Comparison of ENCODE assay signal across 9 cellular contexts in genomic region chr11:7892751-7893356, GRCh38. TPM values are rescaled to one million over a fixed set of nuclear protein-coding genes. Genes with fewer than 3 reads are reported as not detected.
DNase-seq lines count a peak whose midpoint lies in the region; ATAC-seq and TF ChIP-seq lines count a peak whose summit lies in the region.
"Had no signal": no experiment of that assay in that cellular context is flagged by ENCODE, and none has a peak within 500 bp of the region (broad histone marks: within the 10 kb centered on the region; RNA-seq: fewer than 3 reads in every experiment).

No MANE protein-coding gene starts in this region.

- ATAC-seq in GM19438 (IDR thresholded peaks at IDR 0.05; ENCODE audit: low read depth, unreplicated experiment) (peak; percentile 61), HG03378 (IDR thresholded peaks at IDR 0.05; ENCODE audit: unreplicated experiment) (peak; percentile 69)

- TF ChIP-seq CTCF in thyroid gland (IDR thresholded peaks at IDR 0.05): peak in 5 of 6 experiments; percentile 9 to 72 (median 34)

- 17 to 18% methylated on average over 3 of the region's 3 CpGs for WGBS in thyroid gland, 2 donors

- H3K27ac ChIP-seq in thyroid gland: no peak overlapping the region

- no peaks in the 10 kb centered on the region for H3K9me3 ChIP-seq in thyroid gland

- DNase-seq in Daoy (ENCODE audit: low read depth) (peak; percentile 35), NCI-H748 treated with DMSO at 0.1 percent for 48 hours (lab: John Stamatoyannopoulos, UW) (peak; percentile 21), brain pericyte (ENCODE audit: low read depth, low spot score) (peak; percentile 24), kidney glomerular epithelial cell (lab: John Stamatoyannopoulos, UW) (peak; percentile 84), thyroid gland (no peak)
- DNase-seq in activated CD4-positive, CD25-positive, alpha-beta regulatory T cell treated with anti-CD3 and anti-CD28 coated beads, Interleukin-2, amount 50 U/mL, for 72 hours: no peak

- no peaks in the 10 kb centered on the region for H3K36me3 ChIP-seq in thyroid gland

- no peak for TF ChIP-seq POLR2A in thyroid gland (IDR thresholded peaks at IDR 0.05)

- intact Hi-C loops in thyroid gland (cut with DNase I): loop anchor here (5.0 to 10.0 kb wide), 2 partner anchors 94 to 202 kb away; partner anchors contain the start of gene EIF3F

- no peak overlapping the region for H3K4me3 ChIP-seq in thyroid gland (replicated peaks in 1 of 3)

- H3K27me3 ChIP-seq in thyroid gland: no peaks in the 10 kb centered on the region

- H3K4me1 ChIP-seq in thyroid gland: no peaks in the 10 kb centered on the region

RNA-seq across cellular contexts. Expression of gene OR10A6, which starts 38.2 kb away (rescaled TPM):
- not detected in 2 replicates for total RNA-seq in Daoy (2014; rRNA removed; shearing (Covaris generic))
- not detected for total RNA-seq in thyroid gland
- total RNA-seq: subcutaneous adipose tissue had no signal

RNA-seq across cellular contexts. Expression of gene OR10A3, which starts 48.7 kb away (rescaled TPM):
- not detected in 2 replicates for total RNA-seq in Daoy (2014; rRNA removed; shearing (Covaris generic))
- not detected for total RNA-seq in thyroid gland
- total RNA-seq: subcutaneous adipose tissue had no signal

Comparison
In these comparisons a context has a peak if more than half of its experiments do, and no peak if none do; other contexts are left out.
1. DNase-seq: peak in Daoy (single experiment), NCI-H748 treated with DMSO at 0.1 percent for 48 hours (single experiment), brain pericyte (single experiment) and kidney glomerular epithelial cell (single experiment); none in thyroid gland (0 of 2) and activated CD4-positive, CD25-positive, alpha-beta regulatory T cell treated with anti-CD3 and anti-CD28 coated beads, Interleukin-2, amount 50 U/mL, for 72 hours (single experiment).